37 cellular contexts compared by ENCODE assay signal in the genomic region with DNA sequence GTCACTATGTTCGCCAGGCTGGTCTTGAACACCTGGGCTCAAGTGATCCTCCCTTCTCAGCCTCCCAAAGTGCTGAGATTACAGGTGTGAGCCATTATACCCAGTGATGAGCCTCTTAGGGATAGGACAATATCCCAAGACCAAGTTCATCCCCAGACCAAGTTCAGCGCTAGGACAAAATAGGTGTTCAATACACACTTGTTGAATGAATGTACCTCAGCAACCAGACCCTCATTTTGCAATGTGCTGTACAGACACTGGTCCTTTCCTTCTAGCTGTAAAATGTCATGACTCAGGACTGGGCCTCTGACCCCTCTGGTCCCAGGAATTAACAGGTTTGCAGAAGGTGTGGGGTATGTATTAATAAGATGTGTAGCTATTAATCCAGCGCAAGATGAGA.
DNase-seq lines count a peak whose midpoint lies in the region; ATAC-seq, FAIRE-seq and TF ChIP-seq lines count a peak whose summit lies in the region.
"Had no signal": no experiment of that assay in that cellular context is flagged by ENCODE, and none has a peak within 500 bp of the region (broad histone marks: within the 10 kb centered on the region; RNA-seq: fewer than 3 reads in every experiment).

No MANE protein-coding gene starts in this region.

- H2BK5ac ChIP-seq in H1 (ENCODE audit: low read depth, low read length) = no peak overlapping the region
- H2BK5ac ChIP-seq in mesenchymal stem cell (ENCODE audit: low read depth, low read length, poor library complexity, severe bottlenecking) = no peak overlapping the region

- H3K4me2 ChIP-seq in astrocyte (ENCODE audit: low read length) (no peak overlapping the region), H1 (ENCODE audit: insufficient read depth in 1 of 2, low read depth in 2 of 2, low read length in 2 of 2) (no peak overlapping the region), mesenchymal stem cell (ENCODE audit: low read length, poor library complexity, severe bottlenecking) (no peak overlapping the region)
- H3K4me2 ChIP-seq: A549; BLaER1; BLaER1 treated with 17β-estradiol and CSF1 and Interleukin-3, amounts not matched to agents 10 nM and 100 nM had no signal

- H2AK5ac ChIP-seq in H1 (ENCODE audit: low read depth, low read length) (no peak overlapping the region), mesenchymal stem cell (ENCODE audit: low read length, severe bottlenecking) (peak overlapping the region; percentile 63)

- no peak for TF ChIP-seq EP300 in H1 (IDR thresholded peaks at IDR 0.05; ENCODE audit: borderline replicate concordance in 1 of 2, low read depth in 2 of 2, low read length in 2 of 2)

- H3K9me3 Mint-ChIP-seq in astrocyte (ENCODE audit: unreplicated experiment) = no peaks in the 10 kb centered on the region
- H3K9me3 Mint-ChIP-seq in activated T-cell treated with anti-CD3 and anti-CD28 coated beads, Interleukin-2, amount 50 U/mL, for 4 hours = no peaks in the 10 kb centered on the region
- H3K9me3 Mint-ChIP-seq: CD4-positive, alpha-beta T cell; CD4-positive, CD25-positive, alpha-beta regulatory T cell; CD8-positive, alpha-beta memory T cell; CD8-positive, alpha-beta T cell had no signal

- peaks cover 10% of the 10 kb centered on the region for H3K27me3 Mint-ChIP-seq in astrocyte (ENCODE audit: low read depth, unreplicated experiment)
- H3K27me3 Mint-ChIP-seq in activated T-cell treated with anti-CD3 and anti-CD28 coated beads, Interleukin-2, amount 50 U/mL, for 4 hours (ENCODE audit: low read depth) = no peaks in the 10 kb centered on the region
- H3K27me3 Mint-ChIP-seq: B cell had no signal

- H2BK20ac ChIP-seq in H1 (ENCODE audit: low read length) = no peak overlapping the region

- no peak for TF ChIP-seq CTCF in HEK293 (tag by site-specific recombination; IDR thresholded peaks at IDR 0.05)
- no peak for TF ChIP-seq CTCF in astrocyte (IDR thresholded peaks at IDR 0.05; ENCODE audit: insufficient read depth, low read depth, low read length)
- no peak for TF ChIP-seq CTCF in H1 (IDR thresholded peaks at IDR 0.05; ENCODE audit: control extremely low read depth in 1 of 3, insufficient read depth in 1 of 3, low read depth in 1 of 3, low read length in 3 of 3)

- no peaks in the 10 kb centered on the region for H3K23me2 ChIP-seq in H1 (ENCODE audit: low read depth, low read length)

- H3K9ac ChIP-seq in astrocyte (ENCODE audit: low read length) (no peak overlapping the region), H1 (replicated peaks in 1 of 4; ENCODE audit: extremely low read depth in 1 of 4, low read depth in 3 of 4, low read length in 3 of 4) (no peak overlapping the region), mesenchymal stem cell (ENCODE audit: low read length) (no peak overlapping the region)
- H3K9ac ChIP-seq: BLaER1; BLaER1 treated with 17β-estradiol and CSF1 and Interleukin-3, amounts not matched to agents 10 nM and 100 nM had no signal

- H3K79me1 ChIP-seq in H1 (ENCODE audit: low read depth, low read length) (no peaks in the 10 kb centered on the region), mesenchymal stem cell (replicated peaks; ENCODE audit: low read length, poor library complexity, severe bottlenecking) (no peaks in the 10 kb centered on the region)

- POLR2A ChIA-PET in HEK293 (lab: Yijun Ruan, JAX) (no interaction called here), H1 (lab: Charles Lee; ENCODE audit: partially characterized antibody) (interaction anchor here (0.8 kb wide), 1 partner anchor 23 kb away, joined by 3 read pairs; no protein-coding TSS in a partner anchor)

- no peak overlapping the region for H3K23ac ChIP-seq in H1 (ENCODE audit: insufficient read length)
- no peak overlapping the region for H3K23ac ChIP-seq in mesenchymal stem cell (ENCODE audit: low read length in 2 of 2)

- no peaks in the 10 kb centered on the region for H3K9me3 ChIP-seq in HEK293 (ENCODE audit: control insufficient read depth, insufficient read depth, low read depth, low read length)
- no peaks in the 10 kb centered on the region for H3K9me3 ChIP-seq in astrocyte (ENCODE audit: insufficient read depth, low read depth, low read length)
- no peaks in the 10 kb centered on the region for H3K9me3 ChIP-seq in H1 (ENCODE audit: insufficient read depth in 2 of 2, low read depth in 1 of 2, low read length in 1 of 2)
- no peaks in the 10 kb centered on the region for H3K9me3 ChIP-seq in mesenchymal stem cell (ENCODE audit: control insufficient read depth, low read length)
- H3K9me3 ChIP-seq: A549; BE2C; BLaER1; BLaER1 treated with 17β-estradiol and CSF1 and Interleukin-3, amounts not matched to agents 10 nM and 100 nM; Caco-2 had no signal

- no peak overlapping the region for H3K14ac ChIP-seq in H1 (ENCODE audit: insufficient read length)
- H3K14ac ChIP-seq in mesenchymal stem cell (ENCODE audit: low read length in 2 of 2) = no peak overlapping the region

- TF ChIP-seq RAD21 in H1 (IDR thresholded peaks at IDR 0.05 in 1 of 2, conservative IDR thresholded peaks at IDR 0.05 in 1 of 2; ENCODE audit: low read depth in 2 of 2, low read length in 2 of 2) = no peak

- intact Hi-C loops in cardiac septum (cut with DNase I) = no loop called here

- no peak overlapping the region for H3K27ac ChIP-seq in HEK293 (ENCODE audit: extremely low read depth, low read depth, low read length)
- H3K27ac ChIP-seq in astrocyte (ENCODE audit: low read depth, low read length) = no peak overlapping the region
- no peak overlapping the region for H3K27ac ChIP-seq in H1 (ENCODE audit: low read depth, low read length)
- H3K27ac ChIP-seq in mesenchymal stem cell (ENCODE audit: low read length, poor library complexity, severe bottlenecking) = no peak overlapping the region
- H3K27ac ChIP-seq: 22Rv1; A549; BLaER1; BLaER1 treated with 17β-estradiol and CSF1 and Interleukin-3, amounts not matched to agents 10 nM and 100 nM; C4-2B had no signal

- DNase-seq in astrocyte (ENCODE audit: low read depth) (no peak), H1 (ENCODE audit: low read depth in 1 of 2, low spot score in 2 of 2) (no peak), mesenchymal stem cell (no peak), cardiac septum (ENCODE audit: low spot score) (no peak), HuH-7.5 (ENCODE audit: low spot score) (no peak)
- no peak for DNase-seq in activated T-cell treated with anti-CD3 and anti-CD28 coated beads, Interleukin-2, amount 50 U/mL, for 4 hours
- DNase-seq: 8988T; ACHN; AML-193; BE2C; C1 segment of cervical spinal cord; Caco-2; Calu3; CD4-positive, alpha-beta memory T cell; CD4-positive, alpha-beta T cell; CD4-positive, CD25-positive, alpha-beta regulatory T cell; CD8-positive, alpha-beta memory T cell; CD8-positive, alpha-beta T cell; COR-L47; DMS 273 treated with DMSO at 0.1 percent for 48 hours; DMS153; DMS53; DMS79; DMS79 treated with DMSO at 0.1 percent for 48 hours; DND-41; EL had no signal

- no peak overlapping the region for H2BK15ac ChIP-seq in H1 (ENCODE audit: low read length)
- no peak overlapping the region for H2BK15ac ChIP-seq in mesenchymal stem cell (ENCODE audit: low read depth, poor library complexity, severe bottlenecking)

- H3K56ac ChIP-seq in H1 (replicated peaks; ENCODE audit: insufficient read length, low read depth, low read length) = no peak overlapping the region

- no peak for ATAC-seq in activated T-cell treated with anti-CD3 and anti-CD28 coated beads, Interleukin-2, amount 50 U/mL, for 4 hours
- no peak for ATAC-seq in HG02840 (IDR thresholded peaks at IDR 0.05; ENCODE audit: low FRiP score, unreplicated experiment)
- ATAC-seq: A549; CD8-positive, alpha-beta T cell had no signal

- no peak overlapping the region for H3K18ac ChIP-seq in H1 (ENCODE audit: extremely low read depth, low read length)
- no peak overlapping the region for H3K18ac ChIP-seq in mesenchymal stem cell (ENCODE audit: low read depth in 1 of 2, low read length in 2 of 2)

- no peak for FAIRE-seq in astrocyte (lab: Jason Lieb, UNC)
- FAIRE-seq in H1 (lab: Jason Lieb, UNC) = no peak
- FAIRE-seq: A204.1, D721Med had no signal

- H4K5ac ChIP-seq in H1 (ENCODE audit: insufficient read length, low read depth, low read length) = no peak overlapping the region

- 94% methylated on average over 3 of the region's 3 CpGs; no CpG with 5 or more reads in 1 of the 2 experiments for WGBS in H1 (ENCODE audit: extremely low coverage in 1 of 2, insufficient coverage in 1 of 2, insufficient read length in 1 of 2, insufficient replicate concordance in 2 of 2, low coverage in 1 of 2, low lambda C conversion rate in 2 of 2, missing lambda C conversion rate in 1 of 2), 2 experiments
- WGBS in mesenchymal stem cell = 91% methylated on average over 2 of the region's 3 CpGs

- CTCF ChIA-PET in HEK293 (lab: Yijun Ruan, JAX) = interaction anchor here (0.7 to 1.3 kb wide), 3 partner anchors 12 to 235 kb away, joined by 3 read pairs; no protein-coding TSS in a partner anchor
- CTCF ChIA-PET in H1 (lab: Charles Lee; ENCODE audit: partially characterized antibody) = interaction anchor here (1.6 kb wide), 1 partner anchor 318 kb away, joined by 4 read pairs; no protein-coding TSS in a partner anchor

- H2BK120ac ChIP-seq in H1 (replicated peaks; ENCODE audit: low read depth, low read length) = peak overlapping the region; percentile 38
- H2BK120ac ChIP-seq in mesenchymal stem cell (ENCODE audit: low read depth, low read length) = no peak overlapping the region

- H3K27me3 ChIP-seq in astrocyte (ENCODE audit: insufficient read depth, low read length) = no peaks in the 10 kb centered on the region
- no peaks in the 10 kb centered on the region; a peak in 1 of 7 replicates for H3K27me3 ChIP-seq in H1 (replicated peaks in 1 of 4; ENCODE audit: control insufficient read depth in 3 of 4, extremely low read depth in 1 of 4, insufficient read depth in 3 of 4, low read length in 3 of 4)
- H3K27me3 ChIP-seq in mesenchymal stem cell (ENCODE audit: control insufficient read depth in 1 of 2, insufficient read depth in 1 of 2, low read length in 2 of 2) = peaks cover 0 to 3% of the 10 kb centered on the region in 2 experiments
- H3K27me3 ChIP-seq: BE2C; BLaER1; BLaER1 treated with 17β-estradiol and CSF1 and Interleukin-3, amounts not matched to agents 10 nM and 100 nM had no signal

- H2AFZ ChIP-seq in astrocyte (ENCODE audit: low read depth, low read length) (no peak overlapping the region), H1 (ENCODE audit: low read length) (no peak overlapping the region), mesenchymal stem cell (ENCODE audit: low read depth, low read length) (no peak overlapping the region)

- H4K8ac ChIP-seq in H1 (ENCODE audit: extremely low read depth, insufficient read depth, low read length) = no peak overlapping the region
- H4K8ac ChIP-seq in mesenchymal stem cell (ENCODE audit: low read length) = no peak overlapping the region

- H2BK12ac ChIP-seq in H1 (ENCODE audit: low read depth, low read length) (no peak overlapping the region), mesenchymal stem cell (ENCODE audit: low read length in 2 of 2) (peak overlapping the region in 1 of 2 experiments; percentile 37)

- H3K4ac ChIP-seq in H1 (replicated peaks; ENCODE audit: insufficient read length, low read depth, low read length) (no peak overlapping the region), mesenchymal stem cell (ENCODE audit: low read depth in 1 of 2, low read length in 2 of 2) (no peak overlapping the region)

- no peaks in the 10 kb centered on the region for H3K4me1 ChIP-seq in HEK293 (ENCODE audit: control insufficient read depth, insufficient read depth, low read length)
- H3K4me1 ChIP-seq in astrocyte (ENCODE audit: insufficient read depth, low read length) = no peaks in the 10 kb centered on the region
- H3K4me1 ChIP-seq in H1 (replicated peaks in 1 of 4; ENCODE audit: control insufficient read depth in 3 of 4, insufficient read depth in 4 of 4, low read length in 3 of 4) = peaks cover 4 to 17% (median 7%) of the 10 kb centered on the region in 4 experiments; a peak in 3 of 7 replicates
- peaks cover 21% of the 10 kb centered on the region for H3K4me1 ChIP-seq in mesenchymal stem cell (ENCODE audit: control insufficient read depth, insufficient read depth, low read depth, low read length)
- H3K4me1 ChIP-seq: A549, BE2C, Caco-2 had no signal

- no peak overlapping the region for H4K91ac ChIP-seq in H1 (replicated peaks; ENCODE audit: insufficient read length, low read length)
- no peak overlapping the region for H4K91ac ChIP-seq in mesenchymal stem cell (ENCODE audit: low read length)

- no peak for TF ChIP-seq POLR2A in H1 (IDR thresholded peaks at IDR 0.05; ENCODE audit: control extremely low read depth in 1 of 2, low read depth in 2 of 2, low read length in 2 of 2)

- H3K36me3 Mint-ChIP-seq in astrocyte (ENCODE audit: low read depth, unreplicated experiment) = no peaks in the 10 kb centered on the region
- H3K36me3 Mint-ChIP-seq in activated T-cell treated with anti-CD3 and anti-CD28 coated beads, Interleukin-2, amount 50 U/mL, for 4 hours (ENCODE audit: insufficient read depth) = no peaks in the 10 kb centered on the region
- H3K36me3 Mint-ChIP-seq: CD14-positive monocyte; CD4-positive, alpha-beta memory T cell; CD4-positive, CD25-positive, alpha-beta regulatory T cell; CD8-positive, alpha-beta memory T cell; CD8-positive, alpha-beta T cell had no signal

- H3K4me3 Mint-ChIP-seq in astrocyte (ENCODE audit: unreplicated experiment) = no peak overlapping the region
- no peak overlapping the region for H3K4me3 Mint-ChIP-seq in activated T-cell treated with anti-CD3 and anti-CD28 coated beads, Interleukin-2, amount 50 U/mL, for 4 hours
- H3K4me3 Mint-ChIP-seq: B cell; CD14-positive monocyte; CD4-positive, alpha-beta memory T cell; CD4-positive, alpha-beta T cell; CD4-positive, CD25-positive, alpha-beta regulatory T cell; CD8-positive, alpha-beta memory T cell; CD8-positive, alpha-beta T cell had no signal

- H3K4me3 ChIP-seq in HEK293 (ENCODE audit: low read depth, low read length) (no peak overlapping the region), astrocyte (ENCODE audit: insufficient read depth, low read depth, low read length) (no peak overlapping the region), H1 (ENCODE audit: extremely low read depth in 1 of 4, insufficient read depth in 2 of 4, low read depth in 3 of 4, low read length in 4 of 4) (no peak overlapping the region), mesenchymal stem cell (ENCODE audit: insufficient read depth in 1 of 2, low read depth in 1 of 2, low read length in 2 of 2) (no peak overlapping the region)
- H3K4me3 ChIP-seq: A549; BLaER1; BLaER1 treated with 17β-estradiol and CSF1 and Interleukin-3, amounts not matched to agents 10 nM and 100 nM had no signal

- peak overlapping the region; percentile 23 for H3K27ac Mint-ChIP-seq in astrocyte (ENCODE audit: unreplicated experiment)
- H3K27ac Mint-ChIP-seq: B cell; CD14-positive monocyte; CD4-positive, alpha-beta memory T cell; CD4-positive, alpha-beta T cell; CD4-positive, CD25-positive, alpha-beta regulatory T cell; CD8-positive, alpha-beta T cell had no signal

- H3K36me3 ChIP-seq in HEK293 (ENCODE audit: control insufficient read depth in 2 of 2, insufficient read depth in 1 of 2, low read length in 2 of 2) (no peaks in the 10 kb centered on the region; a peak in 1 of 3 replicates), astrocyte (ENCODE audit: insufficient read depth, low read length) (no peaks in the 10 kb centered on the region), H1 (ENCODE audit: control insufficient read depth in 2 of 4, insufficient read depth in 4 of 4, low read length in 3 of 4) (no peaks in the 10 kb centered on the region), mesenchymal stem cell (ENCODE audit: control insufficient read depth in 1 of 2, insufficient read depth in 2 of 2, low read depth in 1 of 2, low read length in 2 of 2) (no peaks in the 10 kb centered on the region)
- H3K36me3 ChIP-seq: BE2C; BLaER1; BLaER1 treated with 17β-estradiol and CSF1 and Interleukin-3, amounts not matched to agents 10 nM and 100 nM had no signal

- H4K20me1 ChIP-seq in astrocyte (ENCODE audit: insufficient read depth, low read length) = no peaks in the 10 kb centered on the region
- H4K20me1 ChIP-seq in H1 (replicated peaks in 1 of 2; ENCODE audit: control insufficient read depth in 1 of 2, insufficient read depth in 2 of 2, low read length in 2 of 2) = no peaks in the 10 kb centered on the region
- H4K20me1 ChIP-seq: BLaER1; BLaER1 treated with 17β-estradiol and CSF1 and Interleukin-3, amounts not matched to agents 10 nM and 100 nM had no signal

- no peaks in the 10 kb centered on the region for H3K79me2 ChIP-seq in astrocyte (ENCODE audit: insufficient read depth, low read length)
- no peaks in the 10 kb centered on the region for H3K79me2 ChIP-seq in H1 (ENCODE audit: control insufficient read depth in 1 of 2, insufficient read depth in 2 of 2, low read length in 2 of 2)

- peaks cover 2% of the 10 kb centered on the region for H3K4me1 Mint-ChIP-seq in astrocyte (ENCODE audit: low read depth, unreplicated experiment)
- no peaks in the 10 kb centered on the region for H3K4me1 Mint-ChIP-seq in activated T-cell treated with anti-CD3 and anti-CD28 coated beads, Interleukin-2, amount 50 U/mL, for 4 hours (ENCODE audit: low read depth)
- H3K4me1 Mint-ChIP-seq: B cell; CD4-positive, alpha-beta memory T cell; CD4-positive, CD25-positive, alpha-beta regulatory T cell; CD8-positive, alpha-beta memory T cell had no signal
